Comparison of ENCODE assay signal across 18 cellular contexts in the genomic region with DNA sequence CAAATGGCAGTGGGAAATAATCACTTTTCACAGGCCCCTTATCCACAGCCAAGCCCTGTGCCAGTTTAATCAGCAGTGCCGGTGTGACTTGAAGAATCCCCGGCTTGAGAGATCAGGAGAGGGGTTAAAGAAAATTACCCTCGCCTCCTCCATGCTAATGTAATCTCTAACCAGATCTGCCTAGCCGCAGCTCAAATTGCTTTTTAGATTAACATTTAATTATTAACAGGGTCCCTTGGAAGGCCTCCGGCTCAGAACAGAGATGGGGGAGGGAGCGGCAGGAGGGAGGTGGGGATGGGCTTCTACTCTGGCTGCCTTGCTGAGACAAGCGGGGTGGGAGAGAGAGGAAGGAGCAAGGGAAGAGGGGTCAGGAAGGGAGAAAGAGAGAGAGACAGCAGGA. TPM values are rescaled to one million over a fixed set of nuclear protein-coding genes. Genes with fewer than 3 reads are reported as not detected.
A peak's percentile ranks its signal among the peaks of the same experiment; 100 is the strongest.
DNase-seq lines count a peak whose midpoint lies in the region; ATAC-seq, FAIRE-seq and TF ChIP-seq lines count a peak whose summit lies in the region.
"Had no signal": no experiment of that assay in that cellular context is flagged by ENCODE, and none has a peak within 500 bp of the region (broad histone marks: within the 10 kb centered on the region; RNA-seq: fewer than 3 reads in every experiment).

No MANE protein-coding gene starts in this region.

- H3K36me3 ChIP-seq in BE2C (peaks cover 92% of the 10 kb centered on the region), H1 (ENCODE audit: control insufficient read depth in 2 of 4, insufficient read depth in 4 of 4, low read length in 3 of 4) (no peaks in the 10 kb centered on the region), mesendoderm (ENCODE audit: control insufficient read depth, insufficient read depth, low read length) (no peaks in the 10 kb centered on the region)
- H3K36me3 ChIP-seq: ascending aorta had no signal

- H3K9me3 ChIP-seq in BE2C (no peaks in the 10 kb centered on the region), H1 (ENCODE audit: insufficient read depth in 2 of 2, low read depth in 1 of 2, low read length in 1 of 2) (no peaks in the 10 kb centered on the region)
- H3K9me3 ChIP-seq: ascending aorta had no signal

- H3K4me2 ChIP-seq in H1 (ENCODE audit: insufficient read depth in 1 of 2, low read depth in 2 of 2, low read length in 2 of 2), result no peak overlapping the region
- H3K4me2 ChIP-seq in mesendoderm (ENCODE audit: low read length), result no peak overlapping the region
- H3K4me2 ChIP-seq: PC-9 had no signal

- H2BK120ac ChIP-seq in H1 (replicated peaks; ENCODE audit: low read depth, low read length) (no peak overlapping the region), mesendoderm (ENCODE audit: low read depth, low read length) (no peak overlapping the region)

- H2AK5ac ChIP-seq in H1 (ENCODE audit: low read depth, low read length) (no peak overlapping the region), mesendoderm (ENCODE audit: low read length) (peak overlapping the region; percentile 3)

- no peak overlapping the region for H3K9ac ChIP-seq in H1 (replicated peaks in 1 of 4; ENCODE audit: extremely low read depth in 1 of 4, low read depth in 3 of 4, low read length in 3 of 4)
- H3K9ac ChIP-seq in mesendoderm (ENCODE audit: low read length), result peak overlapping the region; percentile 54

- H2BK12ac ChIP-seq in H1 (ENCODE audit: low read depth, low read length), result 0 out of 2 replicates have a peak overlapping the region, but pooled peaks have one; percentile 39

- H3K4me3 ChIP-seq in BE2C (ENCODE audit: low read depth, low read length) (peak overlapping the region; percentile 12; the same call in 1 of the 2 replicates), H1 (ENCODE audit: extremely low read depth in 1 of 4, insufficient read depth in 2 of 4, low read depth in 3 of 4, low read length in 4 of 4) (no peak overlapping the region), mesendoderm (ENCODE audit: low read length) (no peak overlapping the region)
- H3K4me3 ChIP-seq: ascending aorta, coronary artery, PC-9 had no signal

- H4K5ac ChIP-seq in H1 (ENCODE audit: insufficient read length, low read depth, low read length) (no peak overlapping the region), mesendoderm (ENCODE audit: low read length) (no peak overlapping the region)

- no peak overlapping the region for H2AFZ ChIP-seq in H1 (ENCODE audit: low read length)
- H2AFZ ChIP-seq: PC-9 had no signal

- ATAC-seq in HG03460 (IDR thresholded peaks at IDR 0.05; ENCODE audit: unreplicated experiment), result no peak
- ATAC-seq: activated CD8-positive, alpha-beta T cell treated with anti-CD3 and anti-CD28 coated beads, Interleukin-2, amount 10 ng/mL, durations not matched to agents 7 days and 5 days; stimulated activated naive CD8-positive, alpha-beta T cell treated with anti-CD3 and anti-CD28 coated beads, Interleukin-15, amount 100 ng/mL, for 72 hours had no signal

- TF ChIP-seq POLR2A in H1 (IDR thresholded peaks at IDR 0.05; ENCODE audit: control extremely low read depth in 1 of 2, low read depth in 2 of 2, low read length in 2 of 2), result no peak

- no peak overlapping the region; the same call in 1 of the 2 replicates for H2BK5ac ChIP-seq in H1 (ENCODE audit: low read depth, low read length)
- H2BK5ac ChIP-seq in mesendoderm (ENCODE audit: low read length), result peak overlapping the region; percentile 37

- H2BK15ac ChIP-seq in H1 (ENCODE audit: low read length) (no peak overlapping the region), mesendoderm (replicated peaks; ENCODE audit: low read depth) (no peak overlapping the region)

- H3K79me1 ChIP-seq in H1 (ENCODE audit: low read depth, low read length), result no peaks in the 10 kb centered on the region
- peaks cover 7% of the 10 kb centered on the region for H3K79me1 ChIP-seq in mesendoderm (ENCODE audit: low read length)

- H3K27ac ChIP-seq in H1 (ENCODE audit: low read depth, low read length) (no peak overlapping the region), mesendoderm (ENCODE audit: low read depth, low read length) (peak overlapping the region; percentile 85)
- H3K27ac ChIP-seq: ascending aorta, coronary artery, PC-9 had no signal

- no peak overlapping the region for H3K4ac ChIP-seq in H1 (replicated peaks; ENCODE audit: insufficient read length, low read depth, low read length)
- H3K4ac ChIP-seq in mesendoderm (ENCODE audit: low read depth, low read length), result no peak overlapping the region

- no peaks in the 10 kb centered on the region for H3K27me3 ChIP-seq in BE2C
- H3K27me3 ChIP-seq in H1 (replicated peaks in 1 of 4; ENCODE audit: control insufficient read depth in 3 of 4, extremely low read depth in 1 of 4, insufficient read depth in 3 of 4, low read length in 3 of 4), result peaks cover 0 to 16% (median 9%) of the 10 kb centered on the region in 4 experiments; a peak in 4 of 7 replicates
- no peaks in the 10 kb centered on the region for H3K27me3 ChIP-seq in mesendoderm (ENCODE audit: insufficient read depth, low read length, poor library complexity)
- H3K27me3 ChIP-seq: ascending aorta had no signal

- POLR2A ChIA-PET in H1 (lab: Charles Lee; ENCODE audit: partially characterized antibody), result interaction anchor here (1.5 kb wide), 1 partner anchor 18 kb away, joined by 6 read pairs; no protein-coding TSS in a partner anchor

- H3K23ac ChIP-seq in H1 (ENCODE audit: insufficient read length), result no peak overlapping the region
- no peak overlapping the region for H3K23ac ChIP-seq in mesendoderm (ENCODE audit: low read length)

- peaks cover 91% of the 10 kb centered on the region for H3K4me1 ChIP-seq in BE2C
- H3K4me1 ChIP-seq in H1 (replicated peaks in 1 of 4; ENCODE audit: control insufficient read depth in 3 of 4, insufficient read depth in 4 of 4, low read length in 3 of 4), result peaks cover 5 to 11% (median 7%) of the 10 kb centered on the region in 4 experiments; a peak in 6 of 7 replicates
- H3K4me1 ChIP-seq in mesendoderm (ENCODE audit: control insufficient read depth, low read depth, low read length), result peaks cover 49% of the 10 kb centered on the region
- H3K4me1 ChIP-seq: ascending aorta had no signal

- no peak overlapping the region for H3K56ac ChIP-seq in H1 (replicated peaks; ENCODE audit: insufficient read length, low read depth, low read length)
- peak overlapping the region; percentile 67 for H3K56ac ChIP-seq in mesendoderm (ENCODE audit: low read length)

- no peak for FAIRE-seq in H1 (lab: Jason Lieb, UNC)

- no peak overlapping the region for H3K18ac ChIP-seq in H1 (ENCODE audit: extremely low read depth, low read length)
- H3K18ac ChIP-seq in mesendoderm (ENCODE audit: low read length), result no peak overlapping the region

- no peaks in the 10 kb centered on the region for H3K79me2 ChIP-seq in H1 (ENCODE audit: control insufficient read depth in 1 of 2, insufficient read depth in 2 of 2, low read length in 2 of 2)
- H3K79me2 ChIP-seq in mesendoderm (ENCODE audit: control insufficient read depth, insufficient read depth, low read length), result no peaks in the 10 kb centered on the region

- no peak for TF ChIP-seq RAD21 in H1 (IDR thresholded peaks at IDR 0.05 in 1 of 2, conservative IDR thresholded peaks at IDR 0.05 in 1 of 2; ENCODE audit: low read depth in 2 of 2, low read length in 2 of 2)

- 67% methylated on average over 7 of the region's 7 CpGs; no CpG with 5 or more reads in 1 of the 2 experiments for WGBS in H1 (ENCODE audit: extremely low coverage in 1 of 2, insufficient coverage in 1 of 2, insufficient read length in 1 of 2, insufficient replicate concordance in 2 of 2, low coverage in 1 of 2, low lambda C conversion rate in 2 of 2, missing lambda C conversion rate in 1 of 2), 2 experiments
- no CpG with 5 or more reads among the region's 7 CpGs for WGBS in mesendoderm (ENCODE audit: extremely low coverage, insufficient coverage, low lambda C conversion rate)

- CTCF ChIA-PET in H1 (lab: Charles Lee; ENCODE audit: partially characterized antibody), result interaction anchor here (1.0 to 3.4 kb wide), 8 partner anchors 16 to 219 kb away, joined by 3 to 47 read pairs (median 6); no protein-coding TSS in a partner anchor

- H4K91ac ChIP-seq in H1 (replicated peaks; ENCODE audit: insufficient read length, low read length), result no peak overlapping the region

- no peak overlapping the region for H3K14ac ChIP-seq in H1 (ENCODE audit: insufficient read length)

- TF ChIP-seq EP300 in H1 (IDR thresholded peaks at IDR 0.05; ENCODE audit: borderline replicate concordance in 1 of 2, low read depth in 2 of 2, low read length in 2 of 2), result no peak

- H4K8ac ChIP-seq in H1 (ENCODE audit: extremely low read depth, insufficient read depth, low read length) (no peak overlapping the region), mesendoderm (ENCODE audit: low read depth, low read length) (no peak overlapping the region)

- no peak overlapping the region for H2BK20ac ChIP-seq in H1 (ENCODE audit: low read length)

- TF ChIP-seq CTCF in BE2C (IDR thresholded peaks at IDR 0.05; ENCODE audit: low read depth, low read length) (no peak), H1 (IDR thresholded peaks at IDR 0.05; ENCODE audit: control extremely low read depth in 1 of 3, insufficient read depth in 1 of 3, low read depth in 1 of 3, low read length in 3 of 3) (no peak)

- DNase-seq in BE2C (peak; percentile 37), NCI-H2227 (lab: John Stamatoyannopoulos, UW; ENCODE audit: unreplicated experiment) (peak; percentile 73), H1 (ENCODE audit: low read depth in 1 of 2, low spot score in 2 of 2) (no peak), mesendoderm (peak; percentile 84), LoVo (ENCODE audit: low spot score) (no peak), T-helper 9 cell (no peak)
- DNase-seq in activated CD4-positive, alpha-beta T cell treated with anti-CD3 and anti-CD28 coated beads, Interleukin-2, amount 50 U/mL, for 1 hour, result no peak
- DNase-seq: activated CD8-positive, alpha-beta T cell treated with anti-CD3 and anti-CD28 coated beads, Interleukin-2, amount 10 ng/mL, durations not matched to agents 7 days and 5 days; DMS 273 treated with DMSO at 0.1 percent for 48 hours; KG1; NCI-H1436; NCI-H510A treated with DMSO at 0.1 percent for 48 hours; PC-9; stimulated activated naive CD8-positive, alpha-beta T cell treated with anti-CD3 and anti-CD28 coated beads, Interleukin-15, amount 100 ng/mL, for 72 hours; SW 1271 had no signal

- no peaks in the 10 kb centered on the region for H3K23me2 ChIP-seq in H1 (ENCODE audit: low read depth, low read length)

- H4K20me1 ChIP-seq in H1 (replicated peaks in 1 of 2; ENCODE audit: control insufficient read depth in 1 of 2, insufficient read depth in 2 of 2, low read length in 2 of 2), result peaks cover 0 to 10% of the 10 kb centered on the region in 2 experiments

RNA-seq across cellular contexts. Expression of gene FAM222A, which starts 24.0 kb away (rescaled TPM):
- 227 TPM for polyA plus RNA-seq in BE2C (2012; ENCODE audit: insufficient read depth, insufficient read length, low read depth)
- 1.1 and 1.5 TPM in 2 replicates for total RNA-seq in H1 (2021; fragmentation: NEBNext Ultra II Directional; extraction: Animal tissue kit (Norgen Biotek cat#: 25700))
- 0.94 and 1.6 TPM in 2 replicates for polyA plus RNA-seq in H1 (2011; rRNA removed)
- polyA plus RNA-seq in H1 (2011; cell fraction: cytosol; rRNA removed), result 0.85 TPM
- 0.93 TPM for polyA plus RNA-seq in H1 (2011; cell fraction: nucleus; rRNA removed)
- polyA plus RNA-seq in H1 (2012, experiment 1 of 2), result 0.81 to 1.1 TPM (median 0.88 TPM) in 4 replicates
- polyA plus RNA-seq in H1 (2012, experiment 2 of 2), result 0.91 TPM
- 1.1 TPM for polyA plus RNA-seq in H1 (2013, experiment 1 of 2)
- 1.1 TPM for polyA plus RNA-seq in H1 (2013, experiment 2 of 2)
- polyA minus RNA-seq in H1 (2011; rRNA and poly(A)+ RNA removed), result 0.61 and 0.95 TPM in 2 replicates
- polyA minus RNA-seq in H1 (2011; cell fraction: cytosol; rRNA and poly(A)+ RNA removed), result 1.9 TPM
- 2.7 TPM for polyA minus RNA-seq in H1 (2011; cell fraction: nucleus; rRNA and poly(A)+ RNA removed)
- polyA plus RNA-seq in mesendoderm (2013, experiment 1 of 2), result 5.4 TPM
- 4.8 TPM for polyA plus RNA-seq in mesendoderm (2013, experiment 2 of 2)

Comparison
In these comparisons a context has a peak if more than half of its experiments do, and no peak if none do; other contexts are left out.
1. DNase-seq: peak in BE2C (single experiment), NCI-H2227 (single experiment) and mesendoderm (single experiment); none in H1 (0 of 2), activated CD4-positive, alpha-beta T cell treated with anti-CD3 and anti-CD28 coated beads, Interleukin-2, amount 50 U/mL, for 1 hour (single experiment), LoVo (single experiment) and T-helper 9 cell (single experiment).